Comparison of ENCODE assay signal across 9 cellular contexts in the genomic region with DNA sequence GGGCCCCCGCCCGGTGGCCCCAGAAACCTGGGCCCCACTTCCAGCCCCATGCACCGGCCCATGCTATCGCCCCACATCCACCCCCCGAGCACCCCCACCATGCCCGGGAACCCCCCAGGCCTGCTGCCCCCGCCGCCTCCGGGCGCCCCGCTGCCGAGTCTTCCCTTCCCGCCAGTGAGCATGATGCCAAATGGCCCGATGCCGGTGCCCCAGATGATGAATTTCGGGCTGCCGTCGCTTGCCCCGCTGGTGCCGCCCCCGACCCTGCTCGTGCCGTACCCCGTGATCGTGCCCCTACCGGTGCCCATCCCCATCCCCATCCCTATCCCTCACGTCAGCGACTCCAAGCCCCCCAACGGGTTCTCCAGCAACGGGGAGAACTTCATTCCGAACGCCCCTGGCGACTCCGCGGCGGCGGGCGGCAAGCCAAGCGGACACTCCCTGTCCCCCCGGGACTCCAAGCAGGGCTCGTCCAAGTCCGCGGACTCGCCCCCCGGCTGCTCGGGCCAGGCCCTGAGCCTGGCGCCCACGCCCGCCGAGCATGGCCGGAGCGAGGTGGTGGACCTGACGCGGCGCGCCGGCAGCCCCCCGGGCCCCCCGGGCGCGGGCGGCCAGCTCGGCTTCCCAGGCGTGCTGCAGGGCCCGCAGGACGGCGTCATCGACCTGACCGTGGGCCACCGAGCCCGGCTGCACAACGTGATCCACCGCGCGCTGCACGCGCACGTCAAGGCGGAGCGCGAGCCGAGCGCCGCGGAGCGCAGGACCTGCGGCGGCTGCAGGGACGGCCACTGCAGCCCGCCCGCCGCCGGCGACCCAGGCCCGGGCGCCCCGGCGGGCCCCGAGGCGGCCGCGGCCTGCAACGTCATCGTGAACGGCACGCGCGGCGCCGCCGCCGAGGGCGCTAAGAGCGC.
A peak's percentile ranks its signal among the peaks of the same experiment; 100 is the strongest.
DNase-seq lines count a peak whose midpoint lies in the region; ATAC-seq, FAIRE-seq and TF ChIP-seq lines count a peak whose summit lies in the region.
"Had no signal": no experiment of that assay in that cellular context is flagged by ENCODE, and none has a peak within 500 bp of the region (broad histone marks: within the 10 kb centered on the region; RNA-seq: fewer than 3 reads in every experiment).

No MANE protein-coding gene starts in this region.

- no peaks in the 10 kb centered on the region for H3K9me3 Mint-ChIP-seq in central memory CD8-positive, alpha-beta T cell

- peaks cover 58% of the 10 kb centered on the region for H3K27me3 Mint-ChIP-seq in central memory CD8-positive, alpha-beta T cell

- intact Hi-C loops in kidney (cut with DNase I) = no loop called here

- no peak for FAIRE-seq in kidney (lab: Jason Lieb, UNC)
- FAIRE-seq in urothelium cell line (lab: Jason Lieb, UNC) = no peak

- DNase-seq in activated CD8-positive, alpha-beta memory T cell treated with anti-CD3 and anti-CD28 coated beads for 24 hours = peak; percentile 62
- no peak for DNase-seq in activated CD8-positive, alpha-beta memory T cell treated with anti-CD3 and anti-CD28 coated beads, Interleukin-2, amount 50 U/mL, for 48 hours
- no peak for DNase-seq in central memory CD8-positive, alpha-beta T cell (ENCODE audit: low spot score in 2 of 2)
- DNase-seq in kidney (peak; percentile 67), urothelium cell line (ENCODE audit: low spot score) (no peak), DMS114 treated with DMSO at 0.1 percent for 48 hours (lab: John Stamatoyannopoulos, UW; ENCODE audit: unreplicated experiment) (no peak)
- DNase-seq: NCI-H524 treated with DMSO at 0.1 percent for 48 hours had no signal

- peaks cover 36% of the 10 kb centered on the region for H3K27me3 ChIP-seq in thymus (ENCODE audit: control insufficient read depth, insufficient read depth)

- no peak overlapping the region for H3K9ac ChIP-seq in kidney (ENCODE audit: low read length in 2 of 2)

- peak; percentile 28 for ATAC-seq in central memory CD8-positive, alpha-beta T cell (replicated peaks; ENCODE audit: extremely low read depth, poor library complexity, severe bottlenecking)
- no peak for ATAC-seq in HG03095 (IDR thresholded peaks at IDR 0.05; ENCODE audit: unreplicated experiment)

- H3K36me3 ChIP-seq in kidney (ENCODE audit: control insufficient read depth in 1 of 2, insufficient read depth in 2 of 2, low read length in 2 of 2) = peaks cover 0 to 5% of the 10 kb centered on the region in 2 donors
- no peaks in the 10 kb centered on the region for H3K36me3 ChIP-seq in thymus (ENCODE audit: control insufficient read depth, insufficient read depth)

- H3K27ac ChIP-seq in kidney (ENCODE audit: low read depth in 2 of 2, low read length in 2 of 2) (no peak overlapping the region), thymus (ENCODE audit: low read depth) (no peak overlapping the region)

- peak overlapping the region; percentile 51 for H3K4me3 Mint-ChIP-seq in central memory CD8-positive, alpha-beta T cell

- H3K4me3 ChIP-seq in kidney (ENCODE audit: low read length in 2 of 2) = no peak overlapping the region
- peak overlapping the region; percentile 40 for H3K4me3 ChIP-seq in thymus (ENCODE audit: low read length)

- H3K4me1 ChIP-seq in kidney (ENCODE audit: control insufficient read depth in 1 of 2, insufficient read depth in 1 of 2, low read depth in 1 of 2, low read length in 2 of 2) (peaks cover 0 to under 1% of the 10 kb centered on the region in 2 donors), thymus (ENCODE audit: control insufficient read depth, insufficient read depth, low read length) (no peaks in the 10 kb centered on the region)

- H3K4me1 Mint-ChIP-seq in central memory CD8-positive, alpha-beta T cell = no peaks in the 10 kb centered on the region

- TF ChIP-seq CTCF in kidney (IDR thresholded peaks at IDR 0.05; ENCODE audit: borderline replicate concordance, extremely low read depth, insufficient read depth) = no peak

- H3K36me3 Mint-ChIP-seq in central memory CD8-positive, alpha-beta T cell (ENCODE audit: insufficient read depth) = peaks cover 2% of the 10 kb centered on the region

- no peaks in the 10 kb centered on the region for H3K9me3 ChIP-seq in kidney (ENCODE audit: control insufficient read depth in 1 of 2, low read length in 2 of 2)
- H3K9me3 ChIP-seq in thymus (ENCODE audit: control insufficient read depth) = no peaks in the 10 kb centered on the region

- H3K27ac Mint-ChIP-seq in central memory CD8-positive, alpha-beta T cell (ENCODE audit: low read depth) = no peak overlapping the region

- WGBS in thymus = 7% methylated on average over 114 of the region's 114 CpGs

Comparison
In these comparisons a context has a peak if more than half of its experiments do, and no peak if none do; other contexts are left out.
1. DNase-seq: peak in activated CD8-positive, alpha-beta memory T cell treated with anti-CD3 and anti-CD28 coated beads for 24 hours (single experiment) and kidney (single experiment); none in activated CD8-positive, alpha-beta memory T cell treated with anti-CD3 and anti-CD28 coated beads, Interleukin-2, amount 50 U/mL, for 48 hours (single experiment), central memory CD8-positive, alpha-beta T cell (0 of 2), urothelium cell line (single experiment) and DMS114 treated with DMSO at 0.1 percent for 48 hours (single experiment).